8 cellular contexts compared by ENCODE assay signal in the genomic region with DNA sequence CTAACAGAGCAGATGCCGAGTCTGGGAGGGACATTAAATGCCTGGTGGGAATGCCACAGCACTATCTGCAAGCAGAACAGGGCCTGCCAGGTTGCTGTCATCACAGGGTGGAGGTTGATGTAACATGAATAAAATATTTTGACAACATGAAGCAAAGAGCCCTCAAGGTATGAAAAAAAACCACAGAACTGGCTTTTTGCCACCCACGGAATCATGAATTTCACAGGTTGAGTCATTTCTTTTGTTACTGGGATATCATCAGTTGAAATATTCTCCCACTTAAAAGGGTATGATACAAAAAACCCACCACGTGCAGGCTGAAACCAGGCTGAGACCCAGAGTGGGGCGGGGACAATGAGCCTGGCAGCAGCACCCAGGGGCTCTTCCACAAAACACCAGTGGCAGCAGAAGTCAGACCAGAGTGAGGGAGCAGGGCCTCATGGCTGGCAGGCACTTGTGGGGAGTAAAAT.
A peak's percentile ranks its signal among the peaks of the same experiment; 100 is the strongest.
DNase-seq lines count a peak whose midpoint lies in the region; FAIRE-seq and TF ChIP-seq lines count a peak whose summit lies in the region.

No MANE protein-coding gene starts in this region.

- H3K9ac ChIP-seq in kidney (ENCODE audit: low read length in 2 of 2): no peak overlapping the region

- intact Hi-C loops in kidney (cut with DNase I): no loop called here
- intact Hi-C loops in A673 (cut with micrococcal nuclease; ENCODE audit: unreplicated experiment): no loop called here

- H3K27me3 Mint-ChIP-seq in osteocyte (ENCODE audit: unreplicated experiment): no peaks in the 10 kb centered on the region

- 63 to 71% methylated on average over 4 of the region's 4 CpGs for WGBS in tibial nerve, 2 donors

- H3K4me3 ChIP-seq in astrocyte of the cerebellum (ENCODE audit: low read depth, low read length): no peak overlapping the region
- no peak overlapping the region for H3K4me3 ChIP-seq in tibial nerve
- H3K4me3 ChIP-seq in kidney (ENCODE audit: low read length in 2 of 2): no peak overlapping the region
- H3K4me3 ChIP-seq in A673 (ENCODE audit: low read depth, low read length, poor library complexity, severe bottlenecking): no peak overlapping the region

- no peak overlapping the region for H3K4me3 Mint-ChIP-seq in osteocyte (ENCODE audit: unreplicated experiment)

- FAIRE-seq in kidney (lab: Jason Lieb, UNC): no peak

- peaks cover 2% of the 10 kb centered on the region for H3K36me3 Mint-ChIP-seq in osteocyte (ENCODE audit: unreplicated experiment)

- H3K27me3 ChIP-seq in tibial nerve (no peaks in the 10 kb centered on the region), A673 (replicated peaks; ENCODE audit: insufficient read depth, low read depth, low read length, poor library complexity) (no peaks in the 10 kb centered on the region)

- TF ChIP-seq EP300 in Ishikawa (IDR thresholded peaks at IDR 0.05; ENCODE audit: borderline replicate concordance) (peak; percentile 44; the same call in 1 of the 2 replicates), tibial nerve (IDR thresholded peaks at IDR 0.05) (no peak)

- no peaks in the 10 kb centered on the region for H3K9me3 Mint-ChIP-seq in osteocyte (ENCODE audit: unreplicated experiment)

- BruUV-seq in A673 (replicated peaks; lab: Mats Ljungman, UMichigan): no TSS peak

- H3K9me3 ChIP-seq in tibial nerve: no peaks in the 10 kb centered on the region
- no peaks in the 10 kb centered on the region for H3K9me3 ChIP-seq in kidney (ENCODE audit: control insufficient read depth in 1 of 2, low read length in 2 of 2)
- H3K9me3 ChIP-seq in A673 (ENCODE audit: low read depth, low read length, poor library complexity, severe bottlenecking): no peaks in the 10 kb centered on the region

- H3K27ac ChIP-seq in tibial nerve (peak overlapping the region in 1 of 4 donors; percentile 9), kidney (ENCODE audit: low read depth in 2 of 2, low read length in 2 of 2) (no peak overlapping the region), A673 (ENCODE audit: low read depth, low read length, poor library complexity, severe bottlenecking) (no peak overlapping the region)

- peak; percentile 74 for DNase-seq in Caki2 (ENCODE audit: low read depth)
- DNase-seq in astrocyte of the cerebellum (ENCODE audit: low read depth): peak; percentile 94
- peak; percentile 65 for DNase-seq in mesenteric fat pad (ENCODE audit: low spot score)
- no peak for DNase-seq in tibial nerve (ENCODE audit: low spot score in 2 of 2)
- DNase-seq in kidney: no peak
- DNase-seq in A673 (ENCODE audit: low spot score): no peak
- DNase-seq in osteocyte (ENCODE audit: extremely low spot score, unreplicated experiment): no peak

- no peak for TF ChIP-seq CTCF in astrocyte of the cerebellum (IDR thresholded peaks at IDR 0.05; ENCODE audit: low read depth, low read length, missing control alignments)
- no peak for TF ChIP-seq CTCF in tibial nerve (IDR thresholded peaks at IDR 0.05)
- no peak for TF ChIP-seq CTCF in kidney (IDR thresholded peaks at IDR 0.05; ENCODE audit: borderline replicate concordance, extremely low read depth, insufficient read depth)
- no peak for TF ChIP-seq CTCF in A673 (conservative IDR thresholded peaks at IDR 0.05; ENCODE audit: low read depth, low read length)
- no peak for TF ChIP-seq CTCF in osteocyte (IDR thresholded peaks at IDR 0.05)

- in situ Hi-C loops in Caki2 (cut with HindIII; ENCODE audit: low pct_unique_long_range_greater_than_20kb, low sequenced_read_pairs) (no loop called here), astrocyte of the cerebellum (cut with HindIII; ENCODE audit: low sequenced_read_pairs) (no loop called here)

- no peak for TF ChIP-seq RAD21 in Ishikawa (IDR thresholded peaks at IDR 0.05; ENCODE audit: low read depth)

- H3K27ac Mint-ChIP-seq in osteocyte (ENCODE audit: unreplicated experiment): no peak overlapping the region

- peaks cover 10% of the 10 kb centered on the region for H3K4me1 Mint-ChIP-seq in osteocyte (ENCODE audit: unreplicated experiment)

- POLR2A ChIA-PET in A673 (lab: Charles Lee; ENCODE audit: low non-redundant PET): no interaction called here

- H3K36me3 ChIP-seq in tibial nerve (peaks cover 0 to 21% (median 0%) of the 10 kb centered on the region in 3 donors), kidney (ENCODE audit: control insufficient read depth in 1 of 2, insufficient read depth in 2 of 2, low read length in 2 of 2) (peaks cover 16 to 18% of the 10 kb centered on the region in 2 donors), A673 (ENCODE audit: insufficient read depth, low read length, poor library complexity, severe bottlenecking) (no peaks in the 10 kb centered on the region)

- peaks cover 0 to 40% (median 3%) of the 10 kb centered on the region in 4 donors for H3K4me1 ChIP-seq in tibial nerve
- H3K4me1 ChIP-seq in kidney (ENCODE audit: control insufficient read depth in 1 of 2, insufficient read depth in 1 of 2, low read depth in 1 of 2, low read length in 2 of 2): peaks cover 3% of the 10 kb centered on the region in 2 donors
- H3K4me1 ChIP-seq in A673 (ENCODE audit: insufficient read depth, low read length, poor library complexity, severe bottlenecking): no peaks in the 10 kb centered on the region

- no peak for TF ChIP-seq POLR2A in tibial nerve (IDR thresholded peaks at IDR 0.05)

- CTCF ChIA-PET in A673 (lab: Charles Lee): no interaction called here

TF ChIP-seq in Ishikawa, 13 proteins besides CTCF, POLR2A, EP300 and RAD21:
- TF ChIP-seq, protein P1, sequence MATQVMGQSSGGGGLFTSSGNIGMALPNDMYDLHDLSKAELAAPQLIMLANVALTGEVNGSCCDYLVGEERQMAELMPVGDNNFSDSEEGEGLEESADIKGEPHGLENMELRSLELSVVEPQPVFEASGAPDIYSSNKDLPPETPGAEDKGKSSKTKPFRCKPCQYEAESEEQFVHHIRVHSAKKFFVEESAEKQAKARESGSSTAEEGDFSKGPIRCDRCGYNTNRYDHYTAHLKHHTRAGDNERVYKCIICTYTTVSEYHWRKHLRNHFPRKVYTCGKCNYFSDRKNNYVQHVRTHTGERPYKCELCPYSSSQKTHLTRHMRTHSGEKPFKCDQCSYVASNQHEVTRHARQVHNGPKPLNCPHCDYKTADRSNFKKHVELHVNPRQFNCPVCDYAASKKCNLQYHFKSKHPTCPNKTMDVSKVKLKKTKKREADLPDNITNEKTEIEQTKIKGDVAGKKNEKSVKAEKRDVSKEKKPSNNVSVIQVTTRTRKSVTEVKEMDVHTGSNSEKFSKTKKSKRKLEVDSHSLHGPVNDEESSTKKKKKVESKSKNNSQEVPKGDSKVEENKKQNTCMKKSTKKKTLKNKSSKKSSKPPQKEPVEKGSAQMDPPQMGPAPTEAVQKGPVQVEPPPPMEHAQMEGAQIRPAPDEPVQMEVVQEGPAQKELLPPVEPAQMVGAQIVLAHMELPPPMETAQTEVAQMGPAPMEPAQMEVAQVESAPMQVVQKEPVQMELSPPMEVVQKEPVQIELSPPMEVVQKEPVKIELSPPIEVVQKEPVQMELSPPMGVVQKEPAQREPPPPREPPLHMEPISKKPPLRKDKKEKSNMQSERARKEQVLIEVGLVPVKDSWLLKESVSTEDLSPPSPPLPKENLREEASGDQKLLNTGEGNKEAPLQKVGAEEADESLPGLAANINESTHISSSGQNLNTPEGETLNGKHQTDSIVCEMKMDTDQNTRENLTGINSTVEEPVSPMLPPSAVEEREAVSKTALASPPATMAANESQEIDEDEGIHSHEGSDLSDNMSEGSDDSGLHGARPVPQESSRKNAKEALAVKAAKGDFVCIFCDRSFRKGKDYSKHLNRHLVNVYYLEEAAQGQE (IDR thresholded peaks at IDR 0.05; ENCODE audit: low read depth): no peak
- TF ChIP-seq ZBTB7A (IDR thresholded peaks at IDR 0.05; ENCODE audit: low read depth): no peak
- TF ChIP-seq CEBPB (IDR thresholded peaks at IDR 0.05): no peak
- no peak for TF ChIP-seq EGR1 (IDR thresholded peaks at IDR 0.05)
- no peak for TF ChIP-seq YY1 (IDR thresholded peaks at IDR 0.05; ENCODE audit: low read depth)
- TF ChIP-seq FOXM1 (IDR thresholded peaks at IDR 0.05; ENCODE audit: borderline replicate concordance, low read depth): no peak
- TF ChIP-seq TEAD4 (IDR thresholded peaks at IDR 0.05): no peak
- TF ChIP-seq CREB1 (IDR thresholded peaks at IDR 0.05; ENCODE audit: low read depth): no peak
- peak; percentile 79 for TF ChIP-seq NFIC (IDR thresholded peaks at IDR 0.05)
- TF ChIP-seq, protein P2, sequence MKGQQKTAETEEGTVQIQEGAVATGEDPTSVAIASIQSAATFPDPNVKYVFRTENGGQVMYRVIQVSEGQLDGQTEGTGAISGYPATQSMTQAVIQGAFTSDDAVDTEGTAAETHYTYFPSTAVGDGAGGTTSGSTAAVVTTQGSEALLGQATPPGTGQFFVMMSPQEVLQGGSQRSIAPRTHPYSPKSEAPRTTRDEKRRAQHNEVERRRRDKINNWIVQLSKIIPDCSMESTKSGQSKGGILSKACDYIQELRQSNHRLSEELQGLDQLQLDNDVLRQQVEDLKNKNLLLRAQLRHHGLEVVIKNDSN (IDR thresholded peaks at IDR 0.05): 0 out of 2 replicates have a peak, but pooled peaks have one; percentile 23
- TF ChIP-seq TCF12 (IDR thresholded peaks at IDR 0.05; ENCODE audit: low read depth): no peak; the same call in 1 of the 2 replicates

Comparison
In these comparisons a context has a peak if more than half of its experiments do, and no peak if none do; other contexts are left out.
1. DNase-seq: peak in Caki2 (single experiment), astrocyte of the cerebellum (single experiment) and mesenteric fat pad (single experiment); none in tibial nerve (0 of 2), kidney (single experiment), A673 (single experiment) and osteocyte (single experiment).